ENCODE assay signal across 16 cellular contexts in the genomic region with DNA sequence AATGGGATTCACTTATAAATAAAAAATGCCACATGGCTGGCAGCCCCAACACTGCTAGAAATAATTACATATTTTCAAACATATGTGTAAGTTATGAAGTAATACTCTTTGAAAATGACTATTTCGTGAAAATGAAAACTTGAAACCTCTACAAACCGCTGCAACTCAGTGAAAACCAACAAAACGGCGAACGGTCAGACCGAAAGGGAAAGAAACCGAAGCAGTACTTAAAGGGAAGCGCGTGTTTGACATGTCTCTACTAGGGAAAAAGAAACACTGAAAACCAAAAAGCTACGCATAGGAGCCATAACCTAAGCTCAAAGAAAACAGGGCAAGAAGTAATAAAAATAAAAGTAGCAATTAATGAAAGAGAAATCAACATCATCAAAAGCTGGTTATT.
DNase-seq lines count a peak whose midpoint lies in the region; ATAC-seq and TF ChIP-seq lines count a peak whose summit lies in the region.
"Had no signal": no experiment of that assay in that cellular context is flagged by ENCODE, and none has a peak within 500 bp of the region (broad histone marks: within the 10 kb centered on the region; RNA-seq: fewer than 3 reads in every experiment).

No MANE protein-coding gene starts in this region.

- H3K27ac Mint-ChIP-seq in CD4-positive, alpha-beta memory T cell = peak overlapping the region; percentile 32 to 80 (median 67)
- H3K27ac Mint-ChIP-seq in activated B cell treated with CpG ODN at 0.5 μM for 24 hours = no peak overlapping the region

- peak in 1 of 5 donors; percentile 11 for DNase-seq in CD4-positive, alpha-beta memory T cell
- DNase-seq in GM12864 (ENCODE audit: low read depth) (peak; percentile 29), activated B cell treated with CpG ODN at 0.5 μM for 24 hours (no peak), transverse colon (no peak), HCEC 1CT (no peak)
- DNase-seq: adrenal gland; Calu3; NCI-H187; NCI-H446 treated with DMSO at 0.1 percent for 48 hours; ovary; Right ventricle myocardium superior; stimulated activated CD4-positive, alpha-beta T cell treated with anti-CD3 and anti-CD28 coated beads, Interleukin-2, amount 100 ng/mL, for 48 hours had no signal

- TF ChIP-seq EP300 in transverse colon (IDR thresholded peaks at IDR 0.05; ENCODE audit: low read depth) = no peak

- peak overlapping the region; percentile 61 to 87 (median 80) for H3K4me3 Mint-ChIP-seq in CD4-positive, alpha-beta memory T cell
- H3K4me3 Mint-ChIP-seq in activated B cell treated with CpG ODN at 0.5 μM for 24 hours = peak overlapping the region; percentile 52

- H3K27ac ChIP-seq in CD4-positive, alpha-beta memory T cell (ENCODE audit: low read depth, low read length) = no peak overlapping the region
- no peak overlapping the region for H3K27ac ChIP-seq in transverse colon
- H3K27ac ChIP-seq: adrenal gland, cardiac muscle cell, ovary had no signal

- ATAC-seq in HG02884 (IDR thresholded peaks at IDR 0.05; ENCODE audit: unreplicated experiment) (peak; percentile 59), activated B cell treated with CpG ODN at 0.5 μM for 24 hours (ENCODE audit: low read depth) (no peak), HG02938 (IDR thresholded peaks at IDR 0.05; ENCODE audit: unreplicated experiment) (no peak)

- H3K4me1 ChIP-seq in CD4-positive, alpha-beta memory T cell (ENCODE audit: insufficient read depth, low read length) = no peaks in the 10 kb centered on the region
- no peaks in the 10 kb centered on the region for H3K4me1 ChIP-seq in transverse colon
- H3K4me1 ChIP-seq: adrenal gland had no signal

- 76 to 83% methylated on average over 10 of the region's 10 CpGs for WGBS in transverse colon (ENCODE audit: low coverage in 1 of 2), 2 donors

- in situ Hi-C loops in transverse colon (cut with MboI; ENCODE audit: low pct_ligation_motif_present in 1 of 4, low pct_unique_long_range_greater_than_20kb in 1 of 4, low sequenced_read_pairs in 3 of 4) = no loop called here

- H3K9me3 ChIP-seq in CD4-positive, alpha-beta memory T cell (ENCODE audit: control insufficient read depth in 1 of 2, low read length in 2 of 2) = no peaks in the 10 kb centered on the region
- H3K9me3 ChIP-seq in transverse colon = no peaks in the 10 kb centered on the region
- H3K9me3 ChIP-seq: adrenal gland, ovary had no signal

- H3K27me3 Mint-ChIP-seq in CD4-positive, alpha-beta memory T cell = peaks cover 5 to 6% of the 10 kb centered on the region in 2 donors
- peaks cover 4% of the 10 kb centered on the region for H3K27me3 Mint-ChIP-seq in activated B cell treated with CpG ODN at 0.5 μM for 24 hours

- intact Hi-C loops in CD4-positive, alpha-beta memory T cell (cut with micrococcal nuclease) = loop anchor here (10.0 kb wide), 3 partner anchors 85 to 955 kb away; a partner anchor contains a TSS
- intact Hi-C loops in activated B cell treated with CpG ODN at 0.5 μM for 24 hours (cut with micrococcal nuclease) (loop anchor here (10.0 kb wide), 1 partner anchor 1065 kb away; no protein-coding TSS in a partner anchor), transverse colon (cut with DNase I; ENCODE audit: low total_unique reads) (no loop called here)

- H3K4me3 ChIP-seq in CD4-positive, alpha-beta memory T cell (ENCODE audit: low read length in 2 of 2) = no peak overlapping the region
- H3K4me3 ChIP-seq in GM12864 (ENCODE audit: low read depth, low read length) (peak overlapping the region; percentile 15; the same call in 1 of the 2 replicates), transverse colon (no peak overlapping the region)
- H3K4me3 ChIP-seq: adrenal gland, cardiac muscle cell, ovary had no signal

- no peaks in the 10 kb centered on the region for H3K9me3 Mint-ChIP-seq in CD4-positive, alpha-beta memory T cell
- H3K9me3 Mint-ChIP-seq in activated B cell treated with CpG ODN at 0.5 μM for 24 hours = no peaks in the 10 kb centered on the region
- H3K9me3 Mint-ChIP-seq: immature natural killer cell had no signal

- POLR2A ChIA-PET in CD4-positive, alpha-beta memory T cell (lab: Charles Lee; ENCODE audit: partially characterized antibody) = interaction anchor here (1.0 to 1.5 kb wide), 3 partner anchors 44 to 948 kb away, joined by 3 to 8 read pairs (median 3); a partner anchor contains a TSS
- POLR2A ChIA-PET in activated B cell treated with CpG ODN at 0.5 μM for 24 hours (lab: Charles Lee) = no interaction called here

- CTCF ChIA-PET in CD4-positive, alpha-beta memory T cell (lab: Charles Lee; ENCODE audit: partially characterized antibody) = interaction anchor here (1.0 kb wide), 1 partner anchor 8 kb away, joined by 3 read pairs; no protein-coding TSS in a partner anchor
- CTCF ChIA-PET in activated B cell treated with CpG ODN at 0.5 μM for 24 hours (lab: Charles Lee) = interaction anchor here (1.1 to 1.4 kb wide), 2 partner anchors 8 to 11 kb away, joined by 3 read pairs; no protein-coding TSS in a partner anchor

- TF ChIP-seq CTCF in GM12864 (IDR thresholded peaks at IDR 0.05; ENCODE audit: low read depth, low read length, missing control alignments) (no peak), activated B cell treated with CpG ODN at 0.5 μM for 24 hours (IDR thresholded peaks at IDR 0.05) (no peak), transverse colon (IDR thresholded peaks at IDR 0.05) (no peak)

- H3K36me3 Mint-ChIP-seq in CD4-positive, alpha-beta memory T cell = no peaks in the 10 kb centered on the region
- no peaks in the 10 kb centered on the region for H3K36me3 Mint-ChIP-seq in activated B cell treated with CpG ODN at 0.5 μM for 24 hours (ENCODE audit: low read depth)
- H3K36me3 Mint-ChIP-seq: immature natural killer cell had no signal

- no peaks in the 10 kb centered on the region for H3K27me3 ChIP-seq in CD4-positive, alpha-beta memory T cell (ENCODE audit: insufficient read depth, low read length)
- no peaks in the 10 kb centered on the region for H3K27me3 ChIP-seq in transverse colon
- H3K27me3 ChIP-seq: adrenal gland, cardiac muscle cell, ovary had no signal

- no peaks in the 10 kb centered on the region for H3K36me3 ChIP-seq in CD4-positive, alpha-beta memory T cell (ENCODE audit: insufficient read depth, low read length)
- H3K36me3 ChIP-seq in transverse colon = no peaks in the 10 kb centered on the region
- H3K36me3 ChIP-seq: adrenal gland, cardiac muscle cell, ovary had no signal

- peaks cover 0 to 8% (median 2%) of the 10 kb centered on the region in 4 donors for H3K4me1 Mint-ChIP-seq in CD4-positive, alpha-beta memory T cell
- H3K4me1 Mint-ChIP-seq in activated B cell treated with CpG ODN at 0.5 μM for 24 hours = no peaks in the 10 kb centered on the region
- H3K4me1 Mint-ChIP-seq: immature natural killer cell had no signal

- no peak for TF ChIP-seq POLR2A in transverse colon (IDR thresholded peaks at IDR 0.05)
